In the genomic region with DNA sequence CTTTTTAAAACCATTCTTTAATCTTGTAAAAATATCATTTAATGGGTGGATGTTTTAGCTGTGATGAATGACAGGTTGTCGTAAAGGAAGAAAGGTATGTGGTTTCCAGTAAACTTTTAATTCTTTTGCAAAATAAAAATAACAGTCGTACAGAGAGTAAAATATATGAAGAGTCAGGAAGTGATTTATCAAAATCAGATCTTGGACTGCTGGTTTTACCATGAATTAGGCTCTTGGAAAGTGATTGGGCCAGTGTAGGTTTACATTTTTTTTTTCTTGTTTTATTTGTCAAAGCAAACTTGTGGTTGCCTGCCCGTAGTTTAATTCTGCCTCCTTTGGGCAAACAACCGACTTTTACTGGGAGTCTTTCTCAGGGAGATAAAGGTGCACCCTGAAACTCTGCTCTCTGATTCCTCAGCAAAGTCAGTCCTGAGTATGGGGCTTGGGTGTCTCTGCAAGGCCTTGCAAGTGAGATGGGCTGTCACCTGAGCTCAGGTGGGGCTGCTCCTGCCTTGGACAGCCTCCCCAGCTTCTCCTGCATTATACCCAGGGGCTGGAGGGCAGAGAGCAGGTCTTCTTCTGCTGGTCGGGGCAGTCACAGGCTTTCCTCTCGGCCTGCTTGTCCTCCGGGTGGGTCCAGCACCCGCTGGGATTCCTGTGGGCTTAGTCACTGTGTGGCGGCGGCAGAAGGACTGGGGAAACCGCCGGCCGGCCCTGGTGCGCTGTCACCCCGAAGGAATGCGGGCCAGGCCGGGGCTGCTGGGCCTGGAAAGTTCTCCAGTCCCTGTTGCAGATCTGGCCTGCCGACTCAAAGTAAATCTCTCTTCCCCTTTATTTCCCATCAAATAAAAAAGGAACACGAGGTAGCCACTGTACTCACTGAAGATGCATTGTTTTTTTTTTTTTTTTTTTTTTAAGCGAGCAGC, we compare ENCODE assay signal across 9 cellular contexts.
DNase-seq lines count a peak whose midpoint lies in the region; ATAC-seq and TF ChIP-seq lines count a peak whose summit lies in the region.
"Had no signal": no experiment of that assay in that cellular context is flagged by ENCODE, and none has a peak within 500 bp of the region (broad histone marks: within the 10 kb centered on the region; RNA-seq: fewer than 3 reads in every experiment).

No MANE protein-coding gene starts in this region.

- TF ChIP-seq POLR2A in HCT116 (IDR thresholded peaks at IDR 0.05; ENCODE audit: borderline replicate concordance, extremely low read depth, insufficient read depth, insufficient read length), result no peak

- H2AFZ ChIP-seq in HCT116 (ENCODE audit: low read depth, low read length, poor library complexity, severe bottlenecking), result peak overlapping the region; percentile 50

- no peaks in the 10 kb centered on the region for H3K9me2 ChIP-seq in HCT116 (ENCODE audit: insufficient read depth)

- H3K4me3 ChIP-seq in HCT116 (replicated peaks in 1 of 2; ENCODE audit: low read depth in 1 of 2, low read length in 2 of 2), result peak overlapping the region; percentile 23 to 48
- H3K4me3 ChIP-seq in effector memory CD4-positive, alpha-beta T cell (ENCODE audit: insufficient read depth, low read depth, low read length, poor library complexity, severe bottlenecking), result no peak overlapping the region

- peaks cover 1% of the 10 kb centered on the region for H3K36me3 Mint-ChIP-seq in activated CD4-positive, alpha-beta T cell treated with anti-CD3 and anti-CD28 coated beads, Interleukin-2, amount 10 ng/mL, durations not matched to agents 24 days and 14 days (ENCODE audit: low read depth)

- peaks cover 4% of the 10 kb centered on the region for H3K9me3 Mint-ChIP-seq in activated CD4-positive, alpha-beta T cell treated with anti-CD3 and anti-CD28 coated beads, Interleukin-2, amount 10 ng/mL, durations not matched to agents 24 days and 14 days
- H3K9me3 Mint-ChIP-seq: memory B cell had no signal

- H3K9me3 ChIP-seq in HCT116 (ENCODE audit: control insufficient read depth in 1 of 2, insufficient read depth in 1 of 2, low read depth in 1 of 2, low read length in 2 of 2), result no peaks in the 10 kb centered on the region
- H3K9me3 ChIP-seq in effector memory CD4-positive, alpha-beta T cell (ENCODE audit: control insufficient read depth, low read length), result no peaks in the 10 kb centered on the region

- no TSS peak for BruUV-seq in HCT116 (replicated peaks; lab: Mats Ljungman, UMichigan)

- no peak for TF ChIP-seq CTCF in HCT116 (IDR thresholded peaks at IDR 0.05 in 2 of 3, conservative IDR thresholded peaks at IDR 0.05 in 1 of 3; ENCODE audit: borderline replicate concordance in 1 of 3, insufficient read depth in 1 of 3, low read depth in 2 of 3, low read length in 2 of 3)

- intact Hi-C loops in HCT116 (cut with micrococcal nuclease), result loop anchor here (5.0 kb wide), 1 partner anchor 80 kb away; the partner anchor contains the start of gene IGF1R
- intact Hi-C loops in activated CD4-positive, alpha-beta T cell treated with anti-CD3 and anti-CD28 coated beads, Interleukin-2, amount 10 ng/mL, durations not matched to agents 24 days and 14 days (cut with micrococcal nuclease), result no loop called here

- H3K4me3 Mint-ChIP-seq in activated CD4-positive, alpha-beta T cell treated with anti-CD3 and anti-CD28 coated beads, Interleukin-2, amount 10 ng/mL, durations not matched to agents 24 days and 14 days, result no peak overlapping the region
- H3K4me3 Mint-ChIP-seq: memory B cell had no signal

- no peaks in the 10 kb centered on the region for H3K79me2 ChIP-seq in HCT116 (ENCODE audit: insufficient read depth, low read length)

- peak overlapping the region; percentile 74 for H3K9ac ChIP-seq in HCT116 (ENCODE audit: low read length)

- ATAC-seq in HCT116, result peak; percentile 98

- RAD21 ChIA-PET in HCT116 (lab: Charles Lee; ENCODE audit: low non-redundant PET in 1 of 2, low total read pairs in 2 of 2, uncharacterized antibody in 2 of 2, unreplicated experiment in 2 of 2), result no interaction called here

- no peak overlapping the region for H3K27ac Mint-ChIP-seq in activated CD4-positive, alpha-beta T cell treated with anti-CD3 and anti-CD28 coated beads, Interleukin-2, amount 10 ng/mL, durations not matched to agents 24 days and 14 days
- H3K27ac Mint-ChIP-seq: memory B cell had no signal

- no peaks in the 10 kb centered on the region for H3K27me3 ChIP-seq in HCT116 (ENCODE audit: insufficient read depth, low read length)
- H3K27me3 ChIP-seq in effector memory CD4-positive, alpha-beta T cell (replicated peaks; ENCODE audit: control insufficient read depth, insufficient read depth, low read length, poor library complexity, severe bottlenecking), result no peaks in the 10 kb centered on the region

- POLR2A ChIA-PET in HCT116 (lab: Charles Lee), result no interaction called here

- H3K4me1 Mint-ChIP-seq in activated CD4-positive, alpha-beta T cell treated with anti-CD3 and anti-CD28 coated beads, Interleukin-2, amount 10 ng/mL, durations not matched to agents 24 days and 14 days, result peaks cover 5% of the 10 kb centered on the region
- H3K4me1 Mint-ChIP-seq: memory B cell had no signal

- no peak; the same call in 1 of the 2 replicates for TF ChIP-seq RAD21 in HCT116 (IDR thresholded peaks at IDR 0.05; ENCODE audit: low read depth)

- CTCF ChIA-PET in HCT116 (lab: Charles Lee), result no interaction called here

- peak overlapping the region; percentile 91 for H3K4me2 ChIP-seq in HCT116 (ENCODE audit: low read length)

- H4K20me1 ChIP-seq in HCT116 (ENCODE audit: insufficient read depth), result no peaks in the 10 kb centered on the region

- DNase-seq in HCT116 (ENCODE audit: low read depth, low spot score) (peak; percentile 84), brain pericyte (ENCODE audit: low read depth, low spot score) (peak; percentile 27), iPS-NIHi7 (ENCODE audit: extremely low spot score) (peak; percentile 90), smooth muscle cell of the brain vasculature (ENCODE audit: low read depth, low spot score) (peak; percentile 74), NK-92 (lab: John Stamatoyannopoulos, UW; ENCODE audit: unreplicated experiment) (no peak)
- DNase-seq in effector memory CD4-positive, alpha-beta T cell, result no peak
- no peak for DNase-seq in stimulated activated CD8-positive, alpha-beta memory T cell treated with anti-CD3 and anti-CD28 coated beads, Interleukin-4, amount 100 ng/mL, for 48 hours
- no peak for DNase-seq in activated CD4-positive, alpha-beta T cell treated with anti-CD3 and anti-CD28 coated beads, Interleukin-2, amount 10 ng/mL, durations not matched to agents 24 days and 14 days

- H3K27ac ChIP-seq in HCT116 (ENCODE audit: low read depth, low read length), result peak overlapping the region; percentile 98
- H3K27ac ChIP-seq in effector memory CD4-positive, alpha-beta T cell (ENCODE audit: insufficient read depth, low read length, poor library complexity, severe bottlenecking), result no peak overlapping the region

- H3K36me3 ChIP-seq in HCT116 (ENCODE audit: control insufficient read depth in 1 of 2, insufficient read depth in 2 of 2, low read length in 2 of 2), result no peaks in the 10 kb centered on the region
- H3K36me3 ChIP-seq in effector memory CD4-positive, alpha-beta T cell (ENCODE audit: control insufficient read depth, insufficient read depth, low read length), result no peaks in the 10 kb centered on the region

- peaks cover 36 to 45% of the 10 kb centered on the region in 2 experiments for H3K4me1 ChIP-seq in HCT116 (ENCODE audit: control insufficient read depth in 1 of 2, insufficient read depth in 2 of 2, low read length in 2 of 2)
- H3K4me1 ChIP-seq in effector memory CD4-positive, alpha-beta T cell (ENCODE audit: control insufficient read depth, insufficient read depth, low read length, poor library complexity, severe bottlenecking), result peaks cover 4% of the 10 kb centered on the region

- no peaks in the 10 kb centered on the region for H3K27me3 Mint-ChIP-seq in activated CD4-positive, alpha-beta T cell treated with anti-CD3 and anti-CD28 coated beads, Interleukin-2, amount 10 ng/mL, durations not matched to agents 24 days and 14 days

TF ChIP-seq in HCT116, 20 proteins besides CTCF, POLR2A, EP300 and RAD21 (continues in another document):
- TF ChIP-seq SRF (IDR thresholded peaks at IDR 0.05; ENCODE audit: low read depth), result no peak
- no peak for TF ChIP-seq EGR1 (IDR thresholded peaks at IDR 0.05; ENCODE audit: low read depth)
- no peak for TF ChIP-seq EZH2 (IDR thresholded peaks at IDR 0.05)
- TF ChIP-seq JUND (IDR thresholded peaks at IDR 0.05), result peak; percentile 93
- TF ChIP-seq, protein P1, sequence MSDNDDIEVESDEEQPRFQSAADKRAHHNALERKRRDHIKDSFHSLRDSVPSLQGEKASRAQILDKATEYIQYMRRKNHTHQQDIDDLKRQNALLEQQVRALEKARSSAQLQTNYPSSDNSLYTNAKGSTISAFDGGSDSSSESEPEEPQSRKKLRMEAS (IDR thresholded peaks at IDR 0.05), result peak; percentile 25; the same call in 1 of the 2 replicates
- TF ChIP-seq, protein P2, sequence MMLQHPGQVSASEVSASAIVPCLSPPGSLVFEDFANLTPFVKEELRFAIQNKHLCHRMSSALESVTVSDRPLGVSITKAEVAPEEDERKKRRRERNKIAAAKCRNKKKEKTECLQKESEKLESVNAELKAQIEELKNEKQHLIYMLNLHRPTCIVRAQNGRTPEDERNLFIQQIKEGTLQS (IDR thresholded peaks at IDR 0.05), result no peak
- TF ChIP-seq CBX3 (IDR thresholded peaks at IDR 0.05; ENCODE audit: low read depth), result no peak
- TF ChIP-seq REST (IDR thresholded peaks at IDR 0.05; ENCODE audit: low read depth), result no peak

Comparison
In these comparisons a context has a peak if more than half of its experiments do, and no peak if none do; other contexts are left out.
1. DNase-seq: peak in HCT116 (single experiment), brain pericyte (single experiment), iPS-NIHi7 (single experiment) and smooth muscle cell of the brain vasculature (single experiment); none in effector memory CD4-positive, alpha-beta T cell (0 of 3), NK-92 (single experiment), stimulated activated CD8-positive, alpha-beta memory T cell treated with anti-CD3 and anti-CD28 coated beads, Interleukin-4, amount 100 ng/mL, for 48 hours (single experiment) and activated CD4-positive, alpha-beta T cell treated with anti-CD3 and anti-CD28 coated beads, Interleukin-2, amount 10 ng/mL, durations not matched to agents 24 days and 14 days (single experiment).